Comparison of ENCODE assay signal across 18 cellular contexts in the genomic region with DNA sequence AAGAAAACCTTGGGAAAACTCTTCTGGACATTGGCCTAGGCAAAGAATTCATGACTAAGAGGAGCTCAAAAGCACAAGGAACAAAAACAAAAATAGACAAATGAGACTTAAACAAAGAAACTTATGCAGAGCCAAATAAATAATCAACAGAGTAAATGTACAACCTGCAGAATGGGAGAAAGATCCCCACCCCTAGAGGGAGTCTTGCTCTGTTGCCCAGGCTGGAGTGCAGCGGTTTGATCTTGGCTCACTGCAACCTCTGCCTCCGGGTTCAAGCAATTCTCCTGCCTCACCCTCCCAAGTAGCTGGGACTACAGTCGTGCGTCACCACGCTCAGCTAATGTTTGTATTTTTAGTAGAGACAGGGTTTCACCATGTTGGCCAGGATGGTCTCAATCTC. TPM values are rescaled to one million over a fixed set of nuclear protein-coding genes. Genes with fewer than 3 reads are reported as not detected.
"Had no signal": no experiment of that assay in that cellular context is flagged by ENCODE, and none has a peak within 500 bp of the region (broad histone marks: within the 10 kb centered on the region; RNA-seq: fewer than 3 reads in every experiment).

No MANE protein-coding gene starts in this region.

RNA-seq across cellular contexts. Expression of a gene that starts 48.4 kb away (rescaled TPM):
- total RNA-seq: activated B cell treated with CpG ODN at 0.5 μM for 24 hours; activated CD4-positive, alpha-beta memory T cell treated with anti-CD3 and anti-CD28 coated beads for 36 hours; activated CD4-positive, alpha-beta T cell treated with anti-CD3 and anti-CD28 coated beads, Interleukin-2, amount 10 ng/mL, durations not matched to agents 24 days and 14 days; activated CD8-positive, alpha-beta memory T cell treated with anti-CD3 and anti-CD28 coated beads for 36 hours; activated CD8-positive, alpha-beta T cell treated with anti-CD3 and anti-CD28 coated beads for 36 hours; activated naive CD4-positive, alpha-beta T cell treated with anti-CD3 and anti-CD28 coated beads for 36 hours; activated naive CD4-positive, alpha-beta T cell treated with anti-CD3 and anti-CD28 coated beads, Interleukin-2, amount 50 U/mL, for 72 hours; activated naive CD8-positive, alpha-beta T cell treated with anti-CD3 and anti-CD28 coated beads for 36 hours; activated T-cell treated with anti-CD3 and anti-CD28 coated beads, Interleukin-2, amount 50 U/mL, for 4 hours; activated T-cell treated with anti-CD3 and anti-CD28 coated beads, Interleukin-2, amount 50 U/mL, for 72 hours; activated T-helper 1 cell treated with anti-CD3 and anti-CD28 coated beads, Interleukin-12 subunit alpha, Interleukin-12 subunit beta, Interleukin-2, Interleukin-4 antibody, amounts not matched to agents 30 ng/mL and 10 ng/mL and 1 ng/mL, durations not matched to agents 14 hours and 24 hours and 36 hours; activated T-helper 17 cell treated with anti-CD3 and anti-CD28 coated beads, Interleukin-2, amount 50 U/mL, for 72 hours; adrenal gland; aorta; astrocyte; body of pancreas; breast epithelium; cardiac septum had no signal
- polyA plus RNA-seq: adrenal gland, aorta had no signal
